Comparison of ENCODE assay signal across 1 cellular context in the genomic region with DNA sequence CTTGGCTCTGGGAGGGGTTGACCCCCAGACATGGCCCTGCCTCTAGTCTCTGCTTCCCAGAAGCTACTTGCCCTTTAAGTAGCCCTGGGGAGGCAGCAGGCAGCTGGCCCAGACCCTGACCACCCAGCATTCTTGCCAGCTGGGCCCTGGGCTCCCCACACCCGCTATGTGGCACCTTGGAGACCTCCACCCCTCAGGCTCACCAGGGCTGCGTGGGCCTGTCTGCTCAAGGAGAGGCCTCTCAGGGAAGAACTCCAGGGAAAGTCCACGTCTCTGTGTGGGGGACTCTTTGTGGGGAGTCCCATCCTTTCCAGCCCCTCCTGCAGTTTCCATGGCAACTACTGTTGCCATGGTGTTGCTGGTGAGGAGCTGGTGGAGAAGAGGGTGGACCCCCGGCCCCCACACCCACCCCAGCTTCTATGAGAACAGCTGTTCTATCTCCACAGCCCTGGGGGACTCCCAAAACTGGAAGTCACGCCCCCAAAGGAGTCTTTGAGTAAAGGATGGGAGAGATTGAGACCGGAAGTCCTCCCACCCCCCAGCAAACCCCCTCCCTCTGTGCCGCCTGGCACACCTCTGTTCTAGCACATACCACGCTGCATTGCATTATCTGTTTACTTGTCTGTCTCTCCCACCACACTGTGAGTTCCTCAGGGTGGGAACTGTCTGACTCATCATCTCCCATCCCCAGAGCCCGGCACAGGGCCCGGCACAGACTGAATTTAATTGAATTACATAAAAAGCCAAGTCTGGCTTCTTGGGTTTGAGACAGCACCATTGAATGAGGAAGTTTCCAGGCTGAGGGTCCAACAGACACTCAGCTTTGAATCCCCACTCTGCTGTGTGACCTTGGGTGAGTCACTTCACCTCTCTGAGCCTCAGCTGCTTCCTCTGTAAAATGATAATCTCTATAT.
TF ChIP-seq lines count a peak whose summit lies in the region.

No MANE protein-coding gene starts in this region.

TF ChIP-seq in K562, 482 proteins besides CTCF, POLR2A, EP300 and RAD21:
- TF ChIP-seq MTA1 (IDR thresholded peaks at IDR 0.05; ENCODE audit: borderline replicate concordance): peak; percentile 25; the same call in 1 of the 2 replicates
- 0 out of 2 replicates have a peak, but pooled peaks have one; percentile 38 for TF ChIP-seq ZKSCAN1 (IDR thresholded peaks at IDR 0.05; ENCODE audit: low read depth, low read length)
- TF ChIP-seq, protein P1, sequence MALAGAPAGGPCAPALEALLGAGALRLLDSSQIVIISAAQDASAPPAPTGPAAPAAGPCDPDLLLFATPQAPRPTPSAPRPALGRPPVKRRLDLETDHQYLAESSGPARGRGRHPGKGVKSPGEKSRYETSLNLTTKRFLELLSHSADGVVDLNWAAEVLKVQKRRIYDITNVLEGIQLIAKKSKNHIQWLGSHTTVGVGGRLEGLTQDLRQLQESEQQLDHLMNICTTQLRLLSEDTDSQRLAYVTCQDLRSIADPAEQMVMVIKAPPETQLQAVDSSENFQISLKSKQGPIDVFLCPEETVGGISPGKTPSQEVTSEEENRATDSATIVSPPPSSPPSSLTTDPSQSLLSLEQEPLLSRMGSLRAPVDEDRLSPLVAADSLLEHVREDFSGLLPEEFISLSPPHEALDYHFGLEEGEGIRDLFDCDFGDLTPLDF (CRISPR knock-in tag; IDR thresholded peaks at IDR 0.05): no peak
- no peak for TF ChIP-seq FOSL1 (tag; conservative IDR thresholded peaks at IDR 0.05)
- peak; percentile 89 for TF ChIP-seq MXI1 (IDR thresholded peaks at IDR 0.05; ENCODE audit: low read depth, low read length)
- TF ChIP-seq HDAC1 (IDR thresholded peaks at IDR 0.05): peak in 1 of 2 experiments; percentile 35; a peak in 1 of 4 replicates
- TF ChIP-seq, protein P2, sequence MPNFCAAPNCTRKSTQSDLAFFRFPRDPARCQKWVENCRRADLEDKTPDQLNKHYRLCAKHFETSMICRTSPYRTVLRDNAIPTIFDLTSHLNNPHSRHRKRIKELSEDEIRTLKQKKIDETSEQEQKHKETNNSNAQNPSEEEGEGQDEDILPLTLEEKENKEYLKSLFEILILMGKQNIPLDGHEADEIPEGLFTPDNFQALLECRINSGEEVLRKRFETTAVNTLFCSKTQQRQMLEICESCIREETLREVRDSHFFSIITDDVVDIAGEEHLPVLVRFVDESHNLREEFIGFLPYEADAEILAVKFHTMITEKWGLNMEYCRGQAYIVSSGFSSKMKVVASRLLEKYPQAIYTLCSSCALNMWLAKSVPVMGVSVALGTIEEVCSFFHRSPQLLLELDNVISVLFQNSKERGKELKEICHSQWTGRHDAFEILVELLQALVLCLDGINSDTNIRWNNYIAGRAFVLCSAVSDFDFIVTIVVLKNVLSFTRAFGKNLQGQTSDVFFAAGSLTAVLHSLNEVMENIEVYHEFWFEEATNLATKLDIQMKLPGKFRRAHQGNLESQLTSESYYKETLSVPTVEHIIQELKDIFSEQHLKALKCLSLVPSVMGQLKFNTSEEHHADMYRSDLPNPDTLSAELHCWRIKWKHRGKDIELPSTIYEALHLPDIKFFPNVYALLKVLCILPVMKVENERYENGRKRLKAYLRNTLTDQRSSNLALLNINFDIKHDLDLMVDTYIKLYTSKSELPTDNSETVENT (CRISPR knock-in tag; IDR thresholded peaks at IDR 0.05): 0 out of 2 replicates have a peak, but pooled peaks have one; percentile 32
- TF ChIP-seq SMARCA5 (IDR thresholded peaks at IDR 0.05): peak; percentile 96
- TF ChIP-seq, protein P3, sequence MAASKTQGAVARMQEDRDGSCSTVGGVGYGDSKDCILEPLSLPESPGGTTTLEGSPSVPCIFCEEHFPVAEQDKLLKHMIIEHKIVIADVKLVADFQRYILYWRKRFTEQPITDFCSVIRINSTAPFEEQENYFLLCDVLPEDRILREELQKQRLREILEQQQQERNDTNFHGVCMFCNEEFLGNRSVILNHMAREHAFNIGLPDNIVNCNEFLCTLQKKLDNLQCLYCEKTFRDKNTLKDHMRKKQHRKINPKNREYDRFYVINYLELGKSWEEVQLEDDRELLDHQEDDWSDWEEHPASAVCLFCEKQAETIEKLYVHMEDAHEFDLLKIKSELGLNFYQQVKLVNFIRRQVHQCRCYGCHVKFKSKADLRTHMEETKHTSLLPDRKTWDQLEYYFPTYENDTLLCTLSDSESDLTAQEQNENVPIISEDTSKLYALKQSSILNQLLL (CRISPR knock-in tag; IDR thresholded peaks at IDR 0.05; ENCODE audit: borderline replicate concordance): no peak
- TF ChIP-seq, protein P4, sequence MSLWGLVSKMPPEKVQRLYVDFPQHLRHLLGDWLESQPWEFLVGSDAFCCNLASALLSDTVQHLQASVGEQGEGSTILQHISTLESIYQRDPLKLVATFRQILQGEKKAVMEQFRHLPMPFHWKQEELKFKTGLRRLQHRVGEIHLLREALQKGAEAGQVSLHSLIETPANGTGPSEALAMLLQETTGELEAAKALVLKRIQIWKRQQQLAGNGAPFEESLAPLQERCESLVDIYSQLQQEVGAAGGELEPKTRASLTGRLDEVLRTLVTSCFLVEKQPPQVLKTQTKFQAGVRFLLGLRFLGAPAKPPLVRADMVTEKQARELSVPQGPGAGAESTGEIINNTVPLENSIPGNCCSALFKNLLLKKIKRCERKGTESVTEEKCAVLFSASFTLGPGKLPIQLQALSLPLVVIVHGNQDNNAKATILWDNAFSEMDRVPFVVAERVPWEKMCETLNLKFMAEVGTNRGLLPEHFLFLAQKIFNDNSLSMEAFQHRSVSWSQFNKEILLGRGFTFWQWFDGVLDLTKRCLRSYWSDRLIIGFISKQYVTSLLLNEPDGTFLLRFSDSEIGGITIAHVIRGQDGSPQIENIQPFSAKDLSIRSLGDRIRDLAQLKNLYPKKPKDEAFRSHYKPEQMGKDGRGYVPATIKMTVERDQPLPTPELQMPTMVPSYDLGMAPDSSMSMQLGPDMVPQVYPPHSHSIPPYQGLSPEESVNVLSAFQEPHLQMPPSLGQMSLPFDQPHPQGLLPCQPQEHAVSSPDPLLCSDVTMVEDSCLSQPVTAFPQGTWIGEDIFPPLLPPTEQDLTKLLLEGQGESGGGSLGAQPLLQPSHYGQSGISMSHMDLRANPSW (CRISPR knock-in tag; IDR thresholded peaks at IDR 0.05): 0 out of 2 replicates have a peak, but pooled peaks have one; percentile 60
- peak; percentile 48; the same call in 1 of the 2 replicates for TF ChIP-seq JUND (IDR thresholded peaks at IDR 0.05; ENCODE audit: borderline replicate concordance, low read depth, low read length)
- TF ChIP-seq JUND (tag; IDR thresholded peaks at IDR 0.05; ENCODE audit: borderline replicate concordance, low read depth, low read length): peak; percentile 33; the same call in 1 of the 3 replicates
- TF ChIP-seq JUN (IDR thresholded peaks at IDR 0.05; ENCODE audit: borderline replicate concordance, low read depth, low read length): 0 out of 2 replicates have a peak, but pooled peaks have one; percentile 46
- TF ChIP-seq JUN (CRISPR knock-in tag; IDR thresholded peaks at IDR 0.05; ENCODE audit: borderline replicate concordance): no peak
- TF ChIP-seq HDAC2 (IDR thresholded peaks at IDR 0.05): peak; percentile 94
- TF ChIP-seq ZFP36 (IDR thresholded peaks at IDR 0.05; ENCODE audit: low read depth, low read length, partially characterized antibody): peak; percentile 98
- TF ChIP-seq ZNF75A (CRISPR knock-in tag; IDR thresholded peaks at IDR 0.05): no peak
- TF ChIP-seq, protein P5, sequence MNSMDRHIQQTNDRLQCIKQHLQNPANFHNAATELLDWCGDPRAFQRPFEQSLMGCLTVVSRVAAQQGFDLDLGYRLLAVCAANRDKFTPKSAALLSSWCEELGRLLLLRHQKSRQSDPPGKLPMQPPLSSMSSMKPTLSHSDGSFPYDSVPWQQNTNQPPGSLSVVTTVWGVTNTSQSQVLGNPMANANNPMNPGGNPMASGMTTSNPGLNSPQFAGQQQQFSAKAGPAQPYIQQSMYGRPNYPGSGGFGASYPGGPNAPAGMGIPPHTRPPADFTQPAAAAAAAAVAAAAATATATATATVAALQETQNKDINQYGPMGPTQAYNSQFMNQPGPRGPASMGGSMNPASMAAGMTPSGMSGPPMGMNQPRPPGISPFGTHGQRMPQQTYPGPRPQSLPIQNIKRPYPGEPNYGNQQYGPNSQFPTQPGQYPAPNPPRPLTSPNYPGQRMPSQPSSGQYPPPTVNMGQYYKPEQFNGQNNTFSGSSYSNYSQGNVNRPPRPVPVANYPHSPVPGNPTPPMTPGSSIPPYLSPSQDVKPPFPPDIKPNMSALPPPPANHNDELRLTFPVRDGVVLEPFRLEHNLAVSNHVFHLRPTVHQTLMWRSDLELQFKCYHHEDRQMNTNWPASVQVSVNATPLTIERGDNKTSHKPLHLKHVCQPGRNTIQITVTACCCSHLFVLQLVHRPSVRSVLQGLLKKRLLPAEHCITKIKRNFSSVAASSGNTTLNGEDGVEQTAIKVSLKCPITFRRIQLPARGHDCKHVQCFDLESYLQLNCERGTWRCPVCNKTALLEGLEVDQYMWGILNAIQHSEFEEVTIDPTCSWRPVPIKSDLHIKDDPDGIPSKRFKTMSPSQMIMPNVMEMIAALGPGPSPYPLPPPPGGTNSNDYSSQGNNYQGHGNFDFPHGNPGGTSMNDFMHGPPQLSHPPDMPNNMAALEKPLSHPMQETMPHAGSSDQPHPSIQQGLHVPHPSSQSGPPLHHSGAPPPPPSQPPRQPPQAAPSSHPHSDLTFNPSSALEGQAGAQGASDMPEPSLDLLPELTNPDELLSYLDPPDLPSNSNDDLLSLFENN (IDR thresholded peaks at IDR 0.05; ENCODE audit: low read depth in 2 of 2, low read length in 2 of 2): 0 out of 4 replicates have a peak, but pooled peaks of 1 of the 2 experiments have one; percentile 50
- TF ChIP-seq BCOR (IDR thresholded peaks at IDR 0.05): peak; percentile 98
- TF ChIP-seq TRIM24 (IDR thresholded peaks at IDR 0.05): 0 out of 4 replicates have a peak, but pooled peaks of 1 of the 2 experiments have one; percentile 19
- no peak for TF ChIP-seq ZNF561 (CRISPR knock-in tag; conservative IDR thresholded peaks at IDR 0.05)
- TF ChIP-seq RCOR1 (IDR thresholded peaks at IDR 0.05; ENCODE audit: borderline replicate concordance in 1 of 2, low read depth in 2 of 2, low read length in 2 of 2): peak; percentile 66 to 84; a peak in 3 of 4 replicates
- 0 out of 2 replicates have a peak, but pooled peaks have one; percentile 20 for TF ChIP-seq TRIM28 (IDR thresholded peaks at IDR 0.05)
- TF ChIP-seq BMI1 (IDR thresholded peaks at IDR 0.05; ENCODE audit: low read length): peak; percentile 54; the same call in 1 of the 2 replicates
